ENCODE assay signal across 25 cellular contexts in the genomic region with DNA sequence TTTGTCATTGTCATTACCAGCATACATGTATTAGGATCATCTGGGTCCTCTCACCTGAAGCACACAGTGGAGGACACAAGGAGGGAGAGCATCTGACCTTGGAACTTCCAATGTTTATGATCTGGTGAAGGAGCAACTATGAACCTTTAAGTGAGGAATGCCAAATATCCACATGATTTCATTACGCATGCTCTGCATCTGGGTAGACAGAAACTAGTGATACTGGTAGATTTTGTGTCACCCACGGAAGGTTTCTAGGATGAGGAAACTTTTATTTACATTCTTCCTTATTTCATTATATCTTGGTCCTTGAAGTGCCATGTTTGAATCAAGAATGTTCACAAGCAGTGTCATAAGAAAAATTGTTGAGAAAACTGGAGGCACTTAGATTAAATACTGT. TPM values are rescaled to one million over a fixed set of nuclear protein-coding genes. Genes with fewer than 3 reads are reported as not detected.
"Had no signal": no experiment of that assay in that cellular context is flagged by ENCODE, and none has a peak within 500 bp of the region (broad histone marks: within the 10 kb centered on the region; RNA-seq: fewer than 3 reads in every experiment).

No MANE protein-coding gene starts in this region.

- H3K4me3 ChIP-seq: MG63 had no signal

- H3K36me3 ChIP-seq: MG63 had no signal

- H3K27me3 ChIP-seq: MG63 had no signal

- ATAC-seq: Panc1, PC-3 had no signal

- DNase-seq: Karpas-422, KG1, MG63, NCI-H1092, NCI-H1105 treated with DMSO at 0.1 percent for 48 hours, NCI-H1417 treated with DMSO at 0.1 percent for 48 hours, NCI-H146, NCI-H1694 treated with DMSO at 0.1 percent for 48 hours, NCI-H1930, NCI-H2081, NCI-H2107, NCI-H226, NCI-H446, NCI-H510A, NCI-H524 treated with DMSO at 0.1 percent for 48 hours, NCI-H69, NCI-H774, PC-3, SHP77, SW 1271 had no signal

- H3K9me3 ChIP-seq: MG63 had no signal

- H3K27ac ChIP-seq: RWPE1 had no signal

RNA-seq across cellular contexts. Expression of gene G6PC2, which starts 42.9 kb away (rescaled TPM):
- total RNA-seq: HT-29, OCI-LY7, PC-3, SK-MEL-5 had no signal

RNA-seq across cellular contexts. Expression of gene NOSTRIN, which starts 55.7 kb away (rescaled TPM):
- total RNA-seq: OCI-LY7, SK-MEL-5 had no signal
